ENCODE assay signal across 2 cellular contexts in genomic region chr16:88964636-88965035, GRCh38.
TF ChIP-seq lines count a peak whose summit lies in the region.

No MANE protein-coding gene starts in this region.

TF ChIP-seq in HEK293, 187 proteins besides CTCF, POLR2A, EP300 and RAD21 (continued from another document):
- TF ChIP-seq ZNF776 (tag by site-specific recombination; IDR thresholded peaks at IDR 0.05; ENCODE audit: borderline replicate concordance) (peak; percentile 66; the same call in 1 of the 2 replicates), ZNF350 (tag by site-specific recombination; IDR thresholded peaks at IDR 0.05) (no peak), ZNF366 (tag by site-specific recombination; conservative IDR thresholded peaks at IDR 0.05) (peak; percentile 96), ZNF514 (tag by site-specific recombination; IDR thresholded peaks at IDR 0.05) (no peak), ZNF2 (tag by site-specific recombination; IDR thresholded peaks at IDR 0.05) (no peak), ZFHX2 (tag by site-specific recombination; conservative IDR thresholded peaks at IDR 0.05) (peak; percentile 41; the same call in 1 of the 2 replicates)

TF ChIP-seq in H1, 55 proteins besides CTCF, POLR2A, EP300 and RAD21 (continued from another document):
- TF ChIP-seq SP4 (IDR thresholded peaks at IDR 0.05; ENCODE audit: low read length), result no peak
- no peak for TF ChIP-seq TCF12 (IDR thresholded peaks at IDR 0.05; ENCODE audit: low read depth, low read length)
- TF ChIP-seq NRF1 (IDR thresholded peaks at IDR 0.05; ENCODE audit: low read depth, low read length), result no peak
- no peak for TF ChIP-seq GABPA (IDR thresholded peaks at IDR 0.05; ENCODE audit: borderline replicate concordance, insufficient read depth, low read length)
- TF ChIP-seq POU5F1 (IDR thresholded peaks at IDR 0.05; ENCODE audit: low read depth, low read length), result no peak
- no peak for TF ChIP-seq ATF3 (IDR thresholded peaks at IDR 0.05; ENCODE audit: insufficient read depth, low read depth, low read length)
- no peak for TF ChIP-seq SIN3A (conservative IDR thresholded peaks at IDR 0.05 in 1 of 2, IDR thresholded peaks at IDR 0.05 in 1 of 2; ENCODE audit: low read depth in 1 of 2, low read length in 2 of 2)
- no peak for TF ChIP-seq EGR1 (IDR thresholded peaks at IDR 0.05; ENCODE audit: borderline replicate concordance, low read depth, low read length)
- no peak for TF ChIP-seq BACH1 (IDR thresholded peaks at IDR 0.05; ENCODE audit: low read length)
TF ChIP-seq in H1: peak in this region for 0.
